ENCODE assay signal across 27 cellular contexts in the genomic region with DNA sequence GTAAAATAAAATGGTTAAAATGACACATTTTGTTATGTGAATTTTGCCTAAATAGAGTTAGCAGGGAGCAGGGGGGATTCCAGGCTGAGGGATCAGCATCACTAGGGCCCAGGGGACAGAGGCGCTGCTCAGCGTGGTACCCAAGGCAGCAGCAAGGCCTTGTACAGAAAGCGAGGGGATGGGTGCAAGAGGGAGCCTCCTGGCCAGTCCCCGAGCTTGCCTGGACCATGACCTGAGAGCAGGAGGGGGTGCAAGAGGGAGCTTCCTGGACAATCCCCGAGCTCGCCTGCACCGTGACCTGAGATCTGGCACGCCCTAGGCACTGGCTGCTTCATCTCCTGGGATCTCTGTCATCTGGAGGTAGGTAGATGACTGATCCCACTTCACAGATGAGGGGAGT. TPM values are rescaled to one million over a fixed set of nuclear protein-coding genes. Genes with fewer than 3 reads are reported as not detected.
A peak's percentile ranks its signal among the peaks of the same experiment; 100 is the strongest.
DNase-seq lines count a peak whose midpoint lies in the region; ATAC-seq, FAIRE-seq and TF ChIP-seq lines count a peak whose summit lies in the region.
"Had no signal": no experiment of that assay in that cellular context is flagged by ENCODE, and none has a peak within 500 bp of the region (broad histone marks: within the 10 kb centered on the region; RNA-seq: fewer than 3 reads in every experiment).

No MANE protein-coding gene starts in this region.

- H3K79me2 ChIP-seq in HepG2 (ENCODE audit: insufficient read depth, low read length) (no peaks in the 10 kb centered on the region), osteoblast (ENCODE audit: insufficient read depth, low read length) (no peaks in the 10 kb centered on the region)

- TF ChIP-seq POLR2A in HepG2 (IDR thresholded peaks at IDR 0.05; ENCODE audit: insufficient read depth in 1 of 2, low read depth in 2 of 2, low read length in 2 of 2) (no peak), right lobe of liver (IDR thresholded peaks at IDR 0.05) (no peak), body of pancreas (IDR thresholded peaks at IDR 0.05) (no peak)

- H3K27me3 ChIP-seq in HepG2 (ENCODE audit: control insufficient read depth in 1 of 2, insufficient read depth in 2 of 2, low read length in 2 of 2) (peaks cover 31 to 84% of the 10 kb centered on the region in 2 experiments), right lobe of liver (no peaks in the 10 kb centered on the region), mesenchymal stem cell (ENCODE audit: control insufficient read depth in 1 of 2, insufficient read depth in 1 of 2, low read length in 2 of 2) (peaks cover 17 to 25% of the 10 kb centered on the region in 2 experiments), osteoblast (ENCODE audit: insufficient read depth, low read length) (peaks cover 11% of the 10 kb centered on the region), body of pancreas (no peaks in the 10 kb centered on the region)
- H3K27me3 ChIP-seq: BE2C; BLaER1 treated with 17β-estradiol and CSF1 and Interleukin-3, amounts not matched to agents 10 nM and 100 nM had no signal

- H3K4ac ChIP-seq in mesenchymal stem cell (ENCODE audit: low read depth in 1 of 2, low read length in 2 of 2), result no peak overlapping the region

- TF ChIP-seq CTCF in HepG2 (CRISPR knock-in tag; IDR thresholded peaks at IDR 0.05), result no peak
- TF ChIP-seq CTCF in right lobe of liver (IDR thresholded peaks at IDR 0.05), result no peak
- no peak for TF ChIP-seq CTCF in osteoblast (IDR thresholded peaks at IDR 0.05; ENCODE audit: extremely low read depth, low read depth, low read length)
- no peak for TF ChIP-seq CTCF in body of pancreas (IDR thresholded peaks at IDR 0.05)

- H4K20me1 ChIP-seq in HepG2 (ENCODE audit: insufficient read depth, low read length), result no peaks in the 10 kb centered on the region
- no peaks in the 10 kb centered on the region for H4K20me1 ChIP-seq in osteoblast (ENCODE audit: insufficient read depth, low read length)

- no peak for FAIRE-seq in HepG2 (lab: Jason Lieb, UNC)
- FAIRE-seq: A549, D721Med, GM12878, GM19239, H54 had no signal

- no peak overlapping the region for H3K9ac ChIP-seq in HepG2 (ENCODE audit: insufficient read depth, low read depth, low read length)
- no peak overlapping the region for H3K9ac ChIP-seq in mesenchymal stem cell (ENCODE audit: low read length)
- H3K9ac ChIP-seq: BLaER1 treated with 17β-estradiol and CSF1 and Interleukin-3, amounts not matched to agents 10 nM and 100 nM had no signal

- peak overlapping the region in 1 of 2 experiments; percentile 28 for H3K23ac ChIP-seq in mesenchymal stem cell (ENCODE audit: low read length in 2 of 2)

- CTCF ChIA-PET in HepG2 (lab: Yijun Ruan, JAX; ENCODE audit: low intra/inter-chr PET ratio, low total read pairs), result no interaction called here

- H2AFZ ChIP-seq in HepG2 (ENCODE audit: low read length) (no peak overlapping the region), mesenchymal stem cell (ENCODE audit: low read depth, low read length) (no peak overlapping the region), osteoblast (ENCODE audit: low read length) (no peak overlapping the region)

- no peak overlapping the region for H3K14ac ChIP-seq in mesenchymal stem cell (ENCODE audit: low read length in 2 of 2)

- peak overlapping the region; percentile 52 for H4K8ac ChIP-seq in mesenchymal stem cell (ENCODE audit: low read length)

- intact Hi-C loops in HepG2 (cut with micrococcal nuclease; ENCODE audit: unreplicated experiment), result no loop called here
- intact Hi-C loops in right lobe of liver (cut with DNase I), result no loop called here
- intact Hi-C loops in body of pancreas (cut with DNase I), result no loop called here

- no peak overlapping the region for H2AK5ac ChIP-seq in mesenchymal stem cell (ENCODE audit: low read length, severe bottlenecking)

- ATAC-seq in HepG2 (no peak), right lobe of liver (no peak), body of pancreas (no peak)
- ATAC-seq: A549, GM12878, GM23338 had no signal

- TF ChIP-seq EP300 in HepG2 (IDR thresholded peaks at IDR 0.05; ENCODE audit: low read depth in 2 of 2, low read length in 2 of 2) (no peak), HepG2 (CRISPR knock-in tag; IDR thresholded peaks at IDR 0.05; ENCODE audit: borderline replicate concordance) (no peak)

- peak overlapping the region in 1 of 2 experiments; percentile 67 for H3K18ac ChIP-seq in mesenchymal stem cell (ENCODE audit: low read depth in 1 of 2, low read length in 2 of 2)

- no peak overlapping the region for H2BK15ac ChIP-seq in mesenchymal stem cell (ENCODE audit: low read depth, poor library complexity, severe bottlenecking)

- no peak for DNase-seq in HepG2 (ENCODE audit: low spot score)
- no peak for DNase-seq in right lobe of liver
- DNase-seq in mesenchymal stem cell, result no peak
- peak; percentile 23 for DNase-seq in osteoblast (ENCODE audit: insufficient read length, low spot score, missing footprints)
- no peak for DNase-seq in NCI-H2107 treated with DMSO at 0.1 percent for 48 hours (lab: John Stamatoyannopoulos, UW; ENCODE audit: unreplicated experiment)
- DNase-seq in NCI-H2227 (lab: John Stamatoyannopoulos, UW; ENCODE audit: unreplicated experiment), result no peak
- DNase-seq in body of pancreas, result no peak
- DNase-seq: 8988T; ACHN; AML-193; BE2C; CD4-positive, alpha-beta T cell; CD8-positive, alpha-beta memory T cell; DMS 273 treated with DMSO at 0.1 percent for 48 hours; DMS79; EL; GDM1 had no signal

- no TSS peak for BruUV-seq in HepG2 (replicated peaks; lab: Mats Ljungman, UMichigan)

- H3K4me2 ChIP-seq in HepG2 (ENCODE audit: low read depth, low read length) (no peak overlapping the region), mesenchymal stem cell (ENCODE audit: low read length, poor library complexity, severe bottlenecking) (no peak overlapping the region), osteoblast (ENCODE audit: insufficient read depth, low read length) (no peak overlapping the region)
- H3K4me2 ChIP-seq: A549; BLaER1 treated with 17β-estradiol and CSF1 and Interleukin-3, amounts not matched to agents 10 nM and 100 nM; GM23338 had no signal

- peak overlapping the region; percentile 45 for H2BK120ac ChIP-seq in mesenchymal stem cell (ENCODE audit: low read depth, low read length)

- H2BK12ac ChIP-seq in mesenchymal stem cell (ENCODE audit: low read length in 2 of 2), result peak overlapping the region in 1 of 2 experiments; percentile 7

- TF ChIP-seq RAD21 in HepG2 (CRISPR knock-in tag; IDR thresholded peaks at IDR 0.05), result no peak

- H3K27ac ChIP-seq in HepG2 (ENCODE audit: extremely low read length, insufficient read depth, low read length) (no peak overlapping the region), right lobe of liver (no peak overlapping the region), mesenchymal stem cell (ENCODE audit: low read length, poor library complexity, severe bottlenecking) (no peak overlapping the region), osteoblast (ENCODE audit: low read depth, low read length) (no peak overlapping the region), body of pancreas (no peak overlapping the region)
- H3K27ac ChIP-seq: BLaER1 treated with 17β-estradiol and CSF1 and Interleukin-3, amounts not matched to agents 10 nM and 100 nM had no signal

- no peak overlapping the region for H3K4me3 ChIP-seq in HepG2 (replicated peaks in 1 of 3; ENCODE audit: insufficient read depth in 1 of 3, low read depth in 2 of 3, low read length in 3 of 3)
- no peak overlapping the region for H3K4me3 ChIP-seq in right lobe of liver
- H3K4me3 ChIP-seq in mesenchymal stem cell (ENCODE audit: insufficient read depth in 1 of 2, low read depth in 1 of 2, low read length in 2 of 2), result no peak overlapping the region
- H3K4me3 ChIP-seq in osteoblast (ENCODE audit: insufficient read depth, low read length), result no peak overlapping the region
- H3K4me3 ChIP-seq in body of pancreas, result no peak overlapping the region
- H3K4me3 ChIP-seq: A549; BLaER1 treated with 17β-estradiol and CSF1 and Interleukin-3, amounts not matched to agents 10 nM and 100 nM; GM12878; GM23338; HAP-1 had no signal

- no peaks in the 10 kb centered on the region for H3K79me1 ChIP-seq in mesenchymal stem cell (replicated peaks; ENCODE audit: low read length, poor library complexity, severe bottlenecking)

- in situ Hi-C loops in HepG2 (cut with HindIII; ENCODE audit: extremely low pct_ligation_motif_present, low pct_unique_long_range_greater_than_20kb), result loop anchor here (5.0 kb wide), 2 partner anchors 52 to 182 kb away; a partner anchor contains a TSS

- 39% methylated on average over 7 of the region's 8 CpGs for WGBS in HepG2 (ENCODE audit: low lambda C conversion rate)
- WGBS in right lobe of liver (ENCODE audit: insufficient coverage, low coverage, low lambda C conversion rate, missing lambda C conversion rate), result 70% methylated on average over 2 of the region's 8 CpGs
- 90% methylated on average over 8 of the region's 8 CpGs for WGBS in mesenchymal stem cell
- 75 to 76% methylated on average over 3 to 8 of the region's 8 CpGs for WGBS in body of pancreas, 2 donors

- no peak overlapping the region for H2BK5ac ChIP-seq in mesenchymal stem cell (ENCODE audit: low read depth, low read length, poor library complexity, severe bottlenecking)

- no peak overlapping the region for H4K91ac ChIP-seq in mesenchymal stem cell (ENCODE audit: low read length)

- H3K4me1 ChIP-seq in HepG2 (ENCODE audit: insufficient read depth, low read length) (peaks cover 20% of the 10 kb centered on the region), right lobe of liver (no peaks in the 10 kb centered on the region), mesenchymal stem cell (ENCODE audit: control insufficient read depth, insufficient read depth, low read depth, low read length) (peaks cover 25% of the 10 kb centered on the region), osteoblast (ENCODE audit: insufficient read depth, low read length) (peaks cover 38% of the 10 kb centered on the region), body of pancreas (peaks cover 16% of the 10 kb centered on the region)
- H3K4me1 ChIP-seq: HAP-1 had no signal

- H3K9me3 ChIP-seq in HepG2 (ENCODE audit: low read length) (no peaks in the 10 kb centered on the region), right lobe of liver (no peaks in the 10 kb centered on the region), mesenchymal stem cell (ENCODE audit: control insufficient read depth, low read length) (no peaks in the 10 kb centered on the region), osteoblast (ENCODE audit: low read depth, low read length) (no peaks in the 10 kb centered on the region), body of pancreas (no peaks in the 10 kb centered on the region)
- H3K9me3 ChIP-seq: A549; BE2C; BLaER1 treated with 17β-estradiol and CSF1 and Interleukin-3, amounts not matched to agents 10 nM and 100 nM; HAP-1 had no signal

- H3K36me3 ChIP-seq in HepG2 (replicated peaks in 1 of 2; ENCODE audit: control insufficient read depth in 1 of 2, insufficient read depth in 2 of 2, low read length in 2 of 2) (no peaks in the 10 kb centered on the region), right lobe of liver (no peaks in the 10 kb centered on the region), mesenchymal stem cell (ENCODE audit: control insufficient read depth in 1 of 2, insufficient read depth in 2 of 2, low read depth in 1 of 2, low read length in 2 of 2) (no peaks in the 10 kb centered on the region), osteoblast (ENCODE audit: insufficient read depth, low read length) (no peaks in the 10 kb centered on the region), body of pancreas (replicated peaks in 1 of 2; ENCODE audit: insufficient read depth in 1 of 2, low read depth in 2 of 2) (no peaks in the 10 kb centered on the region)
- H3K36me3 ChIP-seq: BE2C; BLaER1 treated with 17β-estradiol and CSF1 and Interleukin-3, amounts not matched to agents 10 nM and 100 nM; HAP-1 had no signal

- POLR2A ChIA-PET in HepG2 (lab: Yijun Ruan, JAX), result no interaction called here

RNA-seq across cellular contexts. Expression of a gene that starts 17.3 kb away (rescaled TPM):
- total RNA-seq in HepG2 (2016; rRNA removed; fragmentation: Illumina TruSeq; extraction: Trizol) (not detected in 2 replicates), right lobe of liver (under 1 TPM in 2 of 6 experiments, not detected in 4; 0.07 to 0.12 TPM), osteoblast (under 0.01 TPM in 1 of 2 replicates, not detected in the other), body of pancreas (not detected)
- not detected in 2 replicates for total RNA-seq in HepG2 (2016; cell fraction: cytosol; rRNA removed; fragmentation: Illumina TruSeq; extraction: Trizol; ENCODE audit: low read depth)
- total RNA-seq in HepG2 (2016; cell fraction: insoluble cytoplasmic fraction; rRNA removed; fragmentation: Illumina TruSeq; extraction: Trizol), result not detected in 2 replicates
- not detected in 2 replicates for total RNA-seq in HepG2 (2016; cell fraction: membrane; rRNA removed; fragmentation: Illumina TruSeq; extraction: Trizol)
- not detected in 2 replicates for total RNA-seq in HepG2 (2016; cell fraction: nucleus; rRNA removed; fragmentation: Illumina TruSeq; extraction: Trizol)
- polyA plus RNA-seq in HepG2 (2011; rRNA removed), result not detected in 2 replicates
- not detected in 2 replicates for polyA plus RNA-seq in HepG2 (2011; cell fraction: cytosol; rRNA removed)
- not detected in 2 replicates for polyA plus RNA-seq in HepG2 (2011; cell fraction: nucleus; rRNA removed)
- 0.07 and 0.08 TPM in 2 replicates for polyA plus RNA-seq in HepG2 (2012)
- polyA plus RNA-seq in HepG2 (2016; cell fraction: cytosol; fragmentation: Illumina TruSeq; extraction: Trizol; ENCODE audit: low read depth), result not detected in 2 replicates
- polyA plus RNA-seq in HepG2 (2016; cell fraction: insoluble cytoplasmic fraction; fragmentation: Illumina TruSeq; extraction: Trizol; ENCODE audit: low read depth), result not detected in 2 replicates
- not detected in 2 replicates for polyA plus RNA-seq in HepG2 (2016; cell fraction: membrane; fragmentation: Illumina TruSeq; extraction: Trizol; ENCODE audit: low read depth)
- not detected in 2 replicates for polyA plus RNA-seq in HepG2 (2016; cell fraction: nucleus; fragmentation: Illumina TruSeq; extraction: Trizol; ENCODE audit: insufficient read depth, low read depth)
- 0.07 TPM in 1 of 2 replicates, not detected in the other for polyA minus RNA-seq in HepG2 (2011; rRNA and poly(A)+ RNA removed; ENCODE audit: low replicate concordance)
- polyA minus RNA-seq in HepG2 (2011; cell fraction: cytosol; rRNA and poly(A)+ RNA removed), result not detected in 2 replicates
- polyA minus RNA-seq in HepG2 (2011; cell fraction: nucleus; rRNA and poly(A)+ RNA removed), result not detected in 2 replicates
- polyA plus RNA-seq in mesenchymal stem cell (2013, experiment 1 of 2), result 0.03 TPM
- not detected for polyA plus RNA-seq in mesenchymal stem cell (2013, experiment 2 of 2)
- total RNA-seq: CD4-positive, alpha-beta T cell; CD8-positive, alpha-beta memory T cell; GM12878; HFFc6 had no signal
- polyA plus RNA-seq: CD14-positive monocyte; CD8-positive, alpha-beta memory T cell had no signal
